ENCODE assay signal across 14 cellular contexts in the genomic region with DNA sequence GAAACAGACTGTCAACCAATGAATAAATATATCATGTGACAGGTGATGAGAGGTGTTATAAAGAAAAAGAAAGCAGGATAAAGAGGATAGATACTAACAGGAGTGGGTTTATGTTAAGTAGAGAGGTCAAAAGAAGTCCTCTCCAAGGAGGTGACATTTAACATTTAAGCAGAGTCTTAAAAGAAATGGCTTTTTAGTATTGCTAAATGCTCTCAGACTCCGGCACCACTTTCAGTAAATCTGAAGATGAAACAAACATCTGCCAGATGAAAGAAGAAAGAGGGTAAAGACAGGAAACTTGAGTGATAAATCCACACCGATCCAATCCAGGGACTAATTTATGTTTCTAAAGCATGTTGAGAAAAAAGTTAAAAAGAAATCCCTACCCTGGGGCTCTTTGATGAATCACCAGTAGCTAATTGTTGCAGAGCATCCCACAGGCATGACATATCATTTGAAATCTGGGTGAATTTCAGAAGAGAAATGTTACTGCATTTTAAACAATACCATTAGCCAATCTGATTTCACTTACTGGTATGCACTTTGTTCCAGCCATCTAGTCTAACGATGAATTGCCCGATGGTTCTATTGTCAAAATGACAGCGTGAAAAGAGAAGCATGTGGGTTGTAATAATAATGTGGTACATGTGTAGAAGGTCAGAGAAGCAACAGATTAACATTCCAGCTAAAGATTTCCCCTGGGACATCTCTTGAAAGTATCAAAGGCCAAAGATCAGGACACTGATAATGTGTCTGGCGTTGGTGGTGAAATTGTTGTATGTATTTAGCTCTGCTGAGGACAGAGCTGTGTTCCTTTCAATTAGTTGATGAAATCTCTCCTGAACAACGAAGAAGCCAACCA.
DNase-seq lines count a peak whose midpoint lies in the region; ATAC-seq and TF ChIP-seq lines count a peak whose summit lies in the region.
"Had no signal": no experiment of that assay in that cellular context is flagged by ENCODE, and none has a peak within 500 bp of the region (broad histone marks: within the 10 kb centered on the region; RNA-seq: fewer than 3 reads in every experiment).

No MANE protein-coding gene starts in this region.

- H3K27me3 Mint-ChIP-seq in CD14-positive monocyte (ENCODE audit: low read depth in 3 of 3), result no peaks in the 10 kb centered on the region
- no peaks in the 10 kb centered on the region for H3K27me3 Mint-ChIP-seq in CD4-positive, alpha-beta T cell
- H3K27me3 Mint-ChIP-seq: activated CD8-positive, alpha-beta T cell treated with anti-CD3 and anti-CD28 coated beads for 36 hours; activated naive CD8-positive, alpha-beta T cell treated with anti-CD3 and anti-CD28 coated beads for 36 hours had no signal

- H3K36me3 Mint-ChIP-seq in CD14-positive monocyte, result no peaks in the 10 kb centered on the region
- no peaks in the 10 kb centered on the region for H3K36me3 Mint-ChIP-seq in CD4-positive, alpha-beta T cell (ENCODE audit: low read depth)
- H3K36me3 Mint-ChIP-seq: activated naive CD8-positive, alpha-beta T cell treated with anti-CD3 and anti-CD28 coated beads for 36 hours had no signal

- H3K4me3 ChIP-seq in fibroblast of pulmonary artery (replicated peaks; ENCODE audit: low read depth, low read length), result no peak overlapping the region
- H3K4me3 ChIP-seq: GM23338, right atrium auricular region had no signal

- no peaks in the 10 kb centered on the region for H3K4me1 Mint-ChIP-seq in CD14-positive monocyte
- H3K4me1 Mint-ChIP-seq in CD4-positive, alpha-beta T cell (ENCODE audit: low read depth), result no peaks in the 10 kb centered on the region
- H3K4me1 Mint-ChIP-seq: activated naive CD8-positive, alpha-beta T cell treated with anti-CD3 and anti-CD28 coated beads for 36 hours had no signal

- H3K4me3 Mint-ChIP-seq in CD14-positive monocyte, result no peak overlapping the region
- H3K4me3 Mint-ChIP-seq in CD4-positive, alpha-beta T cell, result no peak overlapping the region
- H3K4me3 Mint-ChIP-seq: activated CD8-positive, alpha-beta T cell treated with anti-CD3 and anti-CD28 coated beads for 36 hours; activated naive CD8-positive, alpha-beta T cell treated with anti-CD3 and anti-CD28 coated beads for 36 hours; GM23338 had no signal

- DNase-seq in ELF-1 (ENCODE audit: low read depth, low spot score) (peak; percentile 15), RWPE1 (ENCODE audit: low spot score) (peak; percentile 79), fibroblast of pulmonary artery (ENCODE audit: low read depth) (peak; percentile 23), renal cortical epithelial cell (ENCODE audit: low read depth) (peak; percentile 80), CD14-positive monocyte (ENCODE audit: low spot score) (no peak), cardiac septum (ENCODE audit: low spot score) (no peak), GM19240 (ENCODE audit: insufficient read length, low spot score) (no peak)
- DNase-seq in CD4-positive, alpha-beta T cell, result no peak
- DNase-seq: activated CD8-positive, alpha-beta T cell treated with anti-CD3 and anti-CD28 coated beads for 36 hours; activated naive CD8-positive, alpha-beta T cell treated with anti-CD3 and anti-CD28 coated beads for 36 hours; KBM-7 had no signal

- no peaks in the 10 kb centered on the region for H3K9me3 ChIP-seq in CD4-positive, alpha-beta T cell (ENCODE audit: control insufficient read depth, low read length)
- H3K9me3 ChIP-seq: right atrium auricular region had no signal

- no peaks in the 10 kb centered on the region for H3K27me3 ChIP-seq in CD4-positive, alpha-beta T cell (ENCODE audit: control insufficient read depth, insufficient read depth, low read length)
- H3K27me3 ChIP-seq: right atrium auricular region had no signal

- H3K27ac Mint-ChIP-seq in CD14-positive monocyte, result no peak overlapping the region
- H3K27ac Mint-ChIP-seq in CD4-positive, alpha-beta T cell, result no peak overlapping the region
- H3K27ac Mint-ChIP-seq: activated CD8-positive, alpha-beta T cell treated with anti-CD3 and anti-CD28 coated beads for 36 hours; activated naive CD8-positive, alpha-beta T cell treated with anti-CD3 and anti-CD28 coated beads for 36 hours; GM23338 had no signal

- no peak overlapping the region for H3K27ac ChIP-seq in RWPE1
- H3K27ac ChIP-seq in CD4-positive, alpha-beta T cell (ENCODE audit: low read depth, low read length), result no peak overlapping the region
- H3K27ac ChIP-seq: right atrium auricular region had no signal

- CTCF ChIA-PET in RWPE1 (lab: Yijun Ruan, JAX), result interaction anchor here (0.5 to 0.7 kb wide), 2 partner anchors 10 to 429 kb away, joined by 3 read pairs; no protein-coding TSS in a partner anchor
- CTCF ChIA-PET in CD4-positive, alpha-beta T cell (lab: Charles Lee), result no interaction called here

- H3K9me3 Mint-ChIP-seq in CD14-positive monocyte, result peaks cover 0 to 13% (median 1%) of the 10 kb centered on the region in 7 donors
- H3K9me3 Mint-ChIP-seq in CD4-positive, alpha-beta T cell, result no peaks in the 10 kb centered on the region
- H3K9me3 Mint-ChIP-seq: activated CD8-positive, alpha-beta T cell treated with anti-CD3 and anti-CD28 coated beads for 36 hours; GM23338 had no signal

- POLR2A ChIA-PET in RWPE1 (lab: Yijun Ruan, JAX; ENCODE audit: low non-redundant PET), result no interaction called here
- POLR2A ChIA-PET in CD4-positive, alpha-beta T cell (lab: Charles Lee), result no interaction called here

- ATAC-seq in CD4-positive, alpha-beta T cell (ENCODE audit: poor library complexity), result no peak
- ATAC-seq: activated CD8-positive, alpha-beta T cell treated with anti-CD3 and anti-CD28 coated beads for 36 hours; GM23338; left lobe of liver had no signal

- intact Hi-C loops in CD14-positive monocyte (cut with micrococcal nuclease), result no loop called here
- intact Hi-C loops in CD4-positive, alpha-beta T cell (cut with DNase I, micrococcal nuclease), result no loop called here
- intact Hi-C loops in cardiac septum (cut with DNase I), result no loop called here

- TF ChIP-seq CTCF in RWPE1 (conservative IDR thresholded peaks at IDR 0.05; ENCODE audit: low read depth) (no peak), fibroblast of pulmonary artery (IDR thresholded peaks at IDR 0.05; ENCODE audit: low read length, missing control alignments) (no peak), CD14-positive monocyte (IDR thresholded peaks at IDR 0.05) (no peak)
- no peak for TF ChIP-seq CTCF in CD4-positive, alpha-beta T cell (IDR thresholded peaks at IDR 0.05)

Comparison
In these comparisons a context has a peak if more than half of its experiments do, and no peak if none do; other contexts are left out.
1. DNase-seq: peak in ELF-1 (single experiment), RWPE1 (single experiment), fibroblast of pulmonary artery (single experiment) and renal cortical epithelial cell (single experiment); none in CD14-positive monocyte (single experiment), CD4-positive, alpha-beta T cell (0 of 10), cardiac septum (single experiment) and GM19240 (single experiment).